ENCODE assay signal across 7 cellular contexts in the genomic region with DNA sequence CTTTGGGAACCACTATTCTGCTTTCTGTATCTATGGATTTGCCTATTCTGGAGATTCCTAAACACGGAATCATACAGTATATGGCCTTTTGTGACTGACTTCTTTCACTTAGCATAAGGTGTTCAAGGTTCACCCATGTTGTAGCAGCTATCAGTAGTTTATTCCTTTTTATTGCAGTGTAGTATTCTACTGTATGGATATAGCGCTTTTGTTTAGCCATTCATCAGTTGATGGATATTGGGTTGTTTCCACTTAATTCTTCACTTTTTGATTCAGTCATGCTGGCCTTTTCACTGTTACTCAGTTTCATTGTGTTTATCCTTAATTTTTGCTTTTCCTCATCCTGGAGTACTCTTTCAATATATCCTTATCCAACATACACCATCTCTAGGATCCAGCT.
"Had no signal": no experiment of that assay in that cellular context is flagged by ENCODE, and none has a peak within 500 bp of the region (broad histone marks: within the 10 kb centered on the region; RNA-seq: fewer than 3 reads in every experiment).

No MANE protein-coding gene starts in this region.

- H3K27ac ChIP-seq: GM23248 had no signal

- H3K9me3 ChIP-seq: HAP-1 had no signal

- H3K36me3 ChIP-seq: HAP-1 had no signal

- ATAC-seq: HCT116, K562 had no signal

- DNase-seq: GM23248, GOT3, H7, IMR-90 had no signal

- H3K4me3 ChIP-seq: GM23248, HAP-1, K562 had no signal
